In the genomic region with DNA sequence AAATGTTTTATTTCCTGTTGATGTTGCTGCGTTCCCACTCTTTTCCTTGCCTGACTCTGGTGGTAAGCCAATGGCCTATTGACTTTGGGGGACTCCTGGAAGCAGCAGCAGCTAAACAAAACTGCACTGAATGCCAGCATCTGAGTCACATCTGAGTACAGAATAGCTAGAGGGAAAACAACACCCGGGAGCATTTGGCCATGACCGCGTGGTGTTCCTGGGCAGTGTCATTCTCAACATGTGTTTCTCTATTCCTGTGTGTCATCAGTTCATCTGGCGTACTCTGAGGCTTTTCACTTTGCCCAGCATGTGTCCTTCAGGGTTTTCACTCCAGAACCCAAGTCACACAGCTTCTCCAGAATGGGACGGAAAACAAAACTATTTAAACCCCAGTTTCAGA, we compare ENCODE assay signal across 8 cellular contexts.
DNase-seq lines count a peak whose midpoint lies in the region; ATAC-seq, FAIRE-seq and TF ChIP-seq lines count a peak whose summit lies in the region.

No MANE protein-coding gene starts in this region.

- DNase-seq in HTR-8/SVneo (ENCODE audit: insufficient read length, low spot score) = peak; percentile 59
- DNase-seq in cardiac fibroblast (ENCODE audit: low read depth in 2 of 2) = peak; percentile 85 to 95
- peak; percentile 93 for DNase-seq in kidney tubule cell (ENCODE audit: low spot score)
- peak; percentile 72 for DNase-seq in testis
- DNase-seq in activated CD4-positive, CD25-positive, alpha-beta regulatory T cell (lab: John Stamatoyannopoulos, UW) = no peak
- DNase-seq in effector CD8-positive, alpha-beta T cell (lab: John Stamatoyannopoulos, UW) = no peak

- H3K27ac ChIP-seq in testis = peak overlapping the region in 1 of 2 donors; percentile 41

- TF ChIP-seq CTCF in cardiac fibroblast (IDR thresholded peaks at IDR 0.05; ENCODE audit: low read depth, low read length) (no peak), testis (IDR thresholded peaks at IDR 0.05) (no peak)

- no peaks in the 10 kb centered on the region for H3K9me3 ChIP-seq in testis

- no peaks in the 10 kb centered on the region for H3K4me1 ChIP-seq in testis

- no peaks in the 10 kb centered on the region for H3K36me3 ChIP-seq in testis (ENCODE audit: low read depth, missing control alignments)

- WGBS in testis, 2 donors = 42 to 44% methylated on average over 6 of the region's 6 CpGs

- no peaks in the 10 kb centered on the region for H3K27me3 ChIP-seq in testis

- no peak overlapping the region for H3K4me3 ChIP-seq in cardiac fibroblast (replicated peaks in 1 of 2; ENCODE audit: low read depth in 2 of 2, low read length in 2 of 2)
- no peak overlapping the region for H3K4me3 ChIP-seq in testis

- peak; percentile 75 for FAIRE-seq in HTR-8/SVneo (lab: Jason Lieb, UNC)

- intact Hi-C loops in testis (cut with DNase I; ENCODE audit: low total_unique reads) = no loop called here

- no peak for ATAC-seq in HG02870 (IDR thresholded peaks at IDR 0.05; ENCODE audit: unreplicated experiment)
- ATAC-seq in GM18505 (IDR thresholded peaks at IDR 0.05; ENCODE audit: unreplicated experiment) = no peak

- TF ChIP-seq POLR2A in testis (IDR thresholded peaks at IDR 0.05) = no peak
- TF ChIP-seq POLR2A in GM18505 (IDR thresholded peaks at IDR 0.05; ENCODE audit: borderline replicate concordance, extremely low read depth, insufficient read depth, insufficient read length) = no peak

Comparison
In these comparisons a context has a peak if more than half of its experiments do, and no peak if none do; other contexts are left out.
1. DNase-seq: peak in HTR-8/SVneo (single experiment), cardiac fibroblast (2 of 2), kidney tubule cell (single experiment) and testis (single experiment); none in activated CD4-positive, CD25-positive, alpha-beta regulatory T cell (0 of 4) and effector CD8-positive, alpha-beta T cell (single experiment).